ENCODE assay signal across 8 cellular contexts in genomic region chr9:123339666-123340414, GRCh38. TPM values are rescaled to one million over a fixed set of nuclear protein-coding genes. Genes with fewer than 3 reads are reported as not detected.
A peak's percentile ranks its signal among the peaks of the same experiment; 100 is the strongest.
DNase-seq lines count a peak whose midpoint lies in the region; ATAC-seq and TF ChIP-seq lines count a peak whose summit lies in the region.

No MANE protein-coding gene starts in this region.

- peaks cover 41% of the 10 kb centered on the region for H3K4me1 Mint-ChIP-seq in chondrocyte (ENCODE audit: low read depth)

- peaks cover 0 to 42% (median 16%) of the 10 kb centered on the region in 4 donors for H3K4me1 ChIP-seq in Peyer's patch
- peaks cover 16% of the 10 kb centered on the region for H3K4me1 ChIP-seq in rectal smooth muscle tissue (ENCODE audit: control insufficient read depth, insufficient read depth, low read length)
- H3K4me1 ChIP-seq in prostate gland (replicated peaks): no peaks in the 10 kb centered on the region
- H3K4me1 ChIP-seq in PC-9 (replicated peaks; ENCODE audit: insufficient read depth): 0 out of 2 replicates have a peak, but pooled peaks cover 5% of the 10 kb centered on the region

- no peaks in the 10 kb centered on the region for H3K9me2 ChIP-seq in PC-9 (ENCODE audit: insufficient read depth)

- H3F3A ChIP-seq in PC-9 (ENCODE audit: insufficient read depth, low read depth): no peaks in the 10 kb centered on the region

- no peaks in the 10 kb centered on the region for H3K36me3 ChIP-seq in Peyer's patch
- H3K36me3 ChIP-seq in rectal smooth muscle tissue (ENCODE audit: control insufficient read depth, insufficient read depth, low read length): no peaks in the 10 kb centered on the region
- H3K36me3 ChIP-seq in prostate gland: no peaks in the 10 kb centered on the region
- H3K36me3 ChIP-seq in PC-9 (ENCODE audit: low read depth): no peaks in the 10 kb centered on the region

- TF ChIP-seq POLR2A in Peyer's patch (IDR thresholded peaks at IDR 0.05) (no peak), prostate gland (IDR thresholded peaks at IDR 0.05) (no peak)

- H3K79me2 ChIP-seq in PC-9 (ENCODE audit: low read depth): no peaks in the 10 kb centered on the region

- no peak overlapping the region for H3K4me2 ChIP-seq in PC-9

- H3K36me3 Mint-ChIP-seq in chondrocyte (ENCODE audit: low read depth): no peaks in the 10 kb centered on the region

- TF ChIP-seq CTCF in Peyer's patch (IDR thresholded peaks at IDR 0.05) (no peak), chondrocyte (IDR thresholded peaks at IDR 0.05) (no peak), prostate gland (IDR thresholded peaks at IDR 0.05) (no peak), PC-9 (conservative IDR thresholded peaks at IDR 0.05) (no peak)

- no peaks in the 10 kb centered on the region for H3K27me3 ChIP-seq in Peyer's patch
- no peaks in the 10 kb centered on the region for H3K27me3 ChIP-seq in rectal smooth muscle tissue (ENCODE audit: control insufficient read depth, insufficient read depth, low read length)
- no peaks in the 10 kb centered on the region for H3K27me3 ChIP-seq in prostate gland (replicated peaks; ENCODE audit: insufficient read depth)
- no peaks in the 10 kb centered on the region for H3K27me3 ChIP-seq in PC-9 (ENCODE audit: insufficient read depth, low read depth)

- BruUV-seq in PC-9 (replicated peaks; lab: Mats Ljungman, UMichigan): no TSS peak

- H3K27ac Mint-ChIP-seq in chondrocyte (ENCODE audit: unreplicated experiment): peak overlapping the region; percentile 79

- peak overlapping the region; percentile 26 to 43 (median 34) for H3K4me3 ChIP-seq in Peyer's patch
- H3K4me3 ChIP-seq in rectal smooth muscle tissue (ENCODE audit: low read length): peak overlapping the region; percentile 42
- H3K4me3 ChIP-seq in prostate gland: no peak overlapping the region
- H3K4me3 ChIP-seq in PC-9: no peak overlapping the region

- no peaks in the 10 kb centered on the region for H3K27me3 Mint-ChIP-seq in chondrocyte (ENCODE audit: low read depth)

- H3K9me3 Mint-ChIP-seq in chondrocyte (ENCODE audit: low read depth): no peaks in the 10 kb centered on the region

- WGBS in prostate gland: 71% methylated on average over 31 of the region's 31 CpGs

- POLR2A ChIA-PET in PC-9 (lab: Charles Lee; ENCODE audit: unreplicated experiment): no interaction called here

- H4K20me1 ChIP-seq in PC-9 (ENCODE audit: insufficient read depth): no peaks in the 10 kb centered on the region

- no peak overlapping the region for H2AFZ ChIP-seq in PC-9

- ATAC-seq in GM18519 (IDR thresholded peaks at IDR 0.05; ENCODE audit: low FRiP score, unreplicated experiment) (peak; percentile 36), HG02763 (IDR thresholded peaks at IDR 0.05; ENCODE audit: unreplicated experiment) (peak; percentile 36)

- intact Hi-C loops in prostate gland (cut with DNase I) (no loop called here), PC-9 (cut with micrococcal nuclease; ENCODE audit: unreplicated experiment) (no loop called here)

- H3K9me3 ChIP-seq in Peyer's patch (no peaks in the 10 kb centered on the region), prostate gland (no peaks in the 10 kb centered on the region), PC-9 (ENCODE audit: insufficient read depth, low read depth) (no peaks in the 10 kb centered on the region)

- CTCF ChIA-PET in PC-9 (lab: Charles Lee): interaction anchor here (0.6 kb wide), 1 partner anchor 214 kb away, joined by 7 read pairs; no protein-coding TSS in a partner anchor

- H3K9ac ChIP-seq in rectal smooth muscle tissue (ENCODE audit: low read length): no peak overlapping the region

- H3K4me3 Mint-ChIP-seq in chondrocyte (ENCODE audit: unreplicated experiment): no peak overlapping the region

- H3K27ac ChIP-seq in Peyer's patch (peak overlapping the region; percentile 52 to 91 (median 74)), rectal smooth muscle tissue (ENCODE audit: low read depth, low read length) (peak overlapping the region; percentile 27), prostate gland (no peak overlapping the region), PC-9 (no peak overlapping the region)

- DNase-seq in Peyer's patch (peak in 2 of 3 donors; percentile 71 to 79), chondrocyte (ENCODE audit: low spot score) (no peak), prostate gland (ENCODE audit: low spot score) (no peak), GM03348 (ENCODE audit: low spot score) (no peak), PC-9 (no peak)

RNA-seq across cellular contexts. Expression of gene CRB2, which starts 16.2 kb away (rescaled TPM):
- total RNA-seq in Peyer's patch: under 1 TPM in 3 of 4 donors, not detected in 1; 0.27 to 0.85 (median 0.83) TPM
- total RNA-seq in chondrocyte: 0.07 TPM in 1 of 3 replicates, not detected in the others
- total RNA-seq in prostate gland: 1 to 10 TPM in 1 of 2 donors, not detected in 1; 1.7 TPM
- not detected in 2 replicates for total RNA-seq in PC-9 (2021)

Comparison
In these comparisons a context has a peak if more than half of its experiments do, and no peak if none do; other contexts are left out.
1. DNase-seq: peak in Peyer's patch (2 of 3); none in chondrocyte (single experiment), prostate gland (single experiment), GM03348 (single experiment) and PC-9 (0 of 2).
2. H3K27ac ChIP-seq: peak in Peyer's patch (4 of 4) and rectal smooth muscle tissue (single experiment); none in prostate gland (0 of 2) and PC-9 (single experiment).
3. H3K4me3 ChIP-seq: peak in Peyer's patch (4 of 4) and rectal smooth muscle tissue (single experiment); none in prostate gland (0 of 2) and PC-9 (single experiment).